In genomic region chr13:97559981-97560380, GRCh38 we compare ENCODE assay signal across 14 cellular contexts.
DNase-seq lines count a peak whose midpoint lies in the region; ATAC-seq and TF ChIP-seq lines count a peak whose summit lies in the region.
"Had no signal": no experiment of that assay in that cellular context is flagged by ENCODE, and none has a peak within 500 bp of the region (broad histone marks: within the 10 kb centered on the region; RNA-seq: fewer than 3 reads in every experiment).

No MANE protein-coding gene starts in this region.

- CTCF ChIA-PET in PC-9 (lab: Charles Lee), result no interaction called here

- H3K9me2 ChIP-seq in PC-9 (ENCODE audit: insufficient read depth), result no peaks in the 10 kb centered on the region

- no peak overlapping the region for H3K27ac ChIP-seq in PC-9
- H3K27ac ChIP-seq: GM23248 had no signal

- H3K4me1 ChIP-seq in PC-9 (replicated peaks; ENCODE audit: insufficient read depth), result no peaks in the 10 kb centered on the region
- H3K4me1 ChIP-seq: BE2C, Caco-2, HAP-1 had no signal

- no peaks in the 10 kb centered on the region for H3K36me3 ChIP-seq in PC-9 (ENCODE audit: low read depth)
- H3K36me3 ChIP-seq: BE2C, HAP-1 had no signal

- ATAC-seq in HG02610 (IDR thresholded peaks at IDR 0.05; ENCODE audit: unreplicated experiment), result no peak

- no peak overlapping the region for H2AFZ ChIP-seq in PC-9
- H2AFZ ChIP-seq: GM23248 had no signal

- no peaks in the 10 kb centered on the region for H3K79me2 ChIP-seq in PC-9 (ENCODE audit: low read depth)

- no peak overlapping the region for H3K4me2 ChIP-seq in PC-9

- intact Hi-C loops in PC-9 (cut with micrococcal nuclease; ENCODE audit: unreplicated experiment), result loop anchor here (10.0 kb wide), 2 partner anchors 245 to 335 kb away; partner anchors contain the start of gene MBNL2

- no peaks in the 10 kb centered on the region for H3F3A ChIP-seq in PC-9 (ENCODE audit: insufficient read depth, low read depth)

- no peak for TF ChIP-seq CTCF in PC-9 (conservative IDR thresholded peaks at IDR 0.05)

- BruUV-seq in PC-9 (replicated peaks; lab: Mats Ljungman, UMichigan), result no TSS peak

- no peaks in the 10 kb centered on the region for H4K20me1 ChIP-seq in PC-9 (ENCODE audit: insufficient read depth)

- no peaks in the 10 kb centered on the region for H3K9me3 ChIP-seq in PC-9 (ENCODE audit: insufficient read depth, low read depth)
- H3K9me3 ChIP-seq: BE2C, Caco-2, HAP-1 had no signal

- H3K4me3 ChIP-seq in PC-9, result no peak overlapping the region
- H3K4me3 ChIP-seq: GM23248, HAP-1 had no signal

- H3K27me3 ChIP-seq in PC-9 (ENCODE audit: insufficient read depth, low read depth), result no peaks in the 10 kb centered on the region

- DNase-seq in DMS79 (lab: John Stamatoyannopoulos, UW), result peak; percentile 91
- peak; percentile 91 for DNase-seq in DMS79 treated with DMSO at 0.1 percent for 48 hours (lab: John Stamatoyannopoulos, UW)
- DNase-seq in NCI-H187 treated with DMSO at 0.1 percent for 48 hours (lab: John Stamatoyannopoulos, UW), result peak; percentile 67
- peak; percentile 90 for DNase-seq in NCI-H2227 treated with DMSO at 0.1 percent for 48 hours (lab: John Stamatoyannopoulos, UW)
- DNase-seq in PC-9, result no peak
- no peak for DNase-seq in NCI-H1436 treated with DMSO at 0.1 percent for 48 hours (lab: John Stamatoyannopoulos, UW)
- DNase-seq: ACHN; BE2C; C1 segment of cervical spinal cord; Caco-2; CD4-positive, CD25-positive, alpha-beta regulatory T cell; GM23248 had no signal

- POLR2A ChIA-PET in PC-9 (lab: Charles Lee; ENCODE audit: unreplicated experiment), result no interaction called here

Comparison
In these comparisons a context has a peak if more than half of its experiments do, and no peak if none do; other contexts are left out.
1. DNase-seq: peak in DMS79 (single experiment), DMS79 treated with DMSO at 0.1 percent for 48 hours (single experiment), NCI-H187 treated with DMSO at 0.1 percent for 48 hours (single experiment) and NCI-H2227 treated with DMSO at 0.1 percent for 48 hours (single experiment); none in PC-9 (0 of 2) and NCI-H1436 treated with DMSO at 0.1 percent for 48 hours (single experiment).